8 cellular contexts compared by ENCODE assay signal in genomic region chr6:73523434-73524123, GRCh38. TPM values are rescaled to one million over a fixed set of nuclear protein-coding genes. Genes with fewer than 3 reads are reported as not detected.
DNase-seq lines count a peak whose midpoint lies in the region; ATAC-seq and TF ChIP-seq lines count a peak whose summit lies in the region.

No MANE protein-coding gene starts in this region.

- H3K4me3 Mint-ChIP-seq in chondrocyte (ENCODE audit: unreplicated experiment), result peak overlapping the region; percentile 56

- H3K4me1 Mint-ChIP-seq in chondrocyte (ENCODE audit: low read depth), result peaks cover 35% of the 10 kb centered on the region

- TF ChIP-seq POLR2A in lower leg skin (IDR thresholded peaks at IDR 0.05), result no peak

- H3K36me3 Mint-ChIP-seq in chondrocyte (ENCODE audit: low read depth), result peaks cover 24% of the 10 kb centered on the region

- 3 to 6% methylated on average over 20 to 50 of the region's 50 CpGs for WGBS in lower leg skin, 2 donors

- intact Hi-C loops in lower leg skin (cut with DNase I; ENCODE audit: low total_unique reads), result no loop called here

- H3K4me3 ChIP-seq in lower leg skin (ENCODE audit: low read depth, poor library complexity, severe bottlenecking), result peak overlapping the region; percentile 65

- peak overlapping the region; percentile 98 for H3K27ac Mint-ChIP-seq in chondrocyte (ENCODE audit: unreplicated experiment)

- H3K27me3 Mint-ChIP-seq in chondrocyte (ENCODE audit: low read depth), result peaks cover 2% of the 10 kb centered on the region

- ATAC-seq in GM21786 (IDR thresholded peaks at IDR 0.05; ENCODE audit: unreplicated experiment), result peak; percentile 44

- no peaks in the 10 kb centered on the region for H3K9me3 Mint-ChIP-seq in chondrocyte (ENCODE audit: low read depth)

- TF ChIP-seq CTCF in chondrocyte (IDR thresholded peaks at IDR 0.05) (no peak), lower leg skin (IDR thresholded peaks at IDR 0.05) (no peak)

- DNase-seq in EL (peak; percentile 47), Kasumi-1 (lab: John Stamatoyannopoulos, UW) (peak; percentile 80 to 83), chondrocyte (ENCODE audit: low spot score) (no peak), lower leg skin (ENCODE audit: low spot score in 2 of 2) (peak; percentile 61 to 93), GM19240 (ENCODE audit: insufficient read length, low spot score) (no peak)
- DNase-seq in activated CD4-positive, CD25-positive, alpha-beta regulatory T cell (lab: John Stamatoyannopoulos, UW), result peak; percentile 64 to 68 (median 66)
- DNase-seq in stimulated activated CD4-positive, alpha-beta T cell treated with anti-CD3 and anti-CD28 coated beads, TNF-alpha, amount 100 ng/mL, for 4 hours (ENCODE audit: low read depth in 3 of 3), result peak; percentile 59 to 73 (median 65)

RNA-seq across cellular contexts. Expression of gene EEF1A1, which starts 2.7 kb away (rescaled TPM):
- total RNA-seq in chondrocyte (8,230 to 8,902 TPM (median 8,643 TPM) in 3 replicates), lower leg skin (over 10,000 TPM in 2 of 4 donors, 1,000 to 10,000 TPM in 2; 8,072 to 12,275 (median 10,774) TPM)

Comparison
In these comparisons a context has a peak if more than half of its experiments do, and no peak if none do; other contexts are left out.
1. DNase-seq: peak in EL (single experiment), Kasumi-1 (2 of 2), activated CD4-positive, CD25-positive, alpha-beta regulatory T cell (4 of 4), lower leg skin (2 of 2) and stimulated activated CD4-positive, alpha-beta T cell treated with anti-CD3 and anti-CD28 coated beads, TNF-alpha, amount 100 ng/mL, for 4 hours (3 of 3); none in chondrocyte (single experiment) and GM19240 (single experiment).